4 cellular contexts compared by ENCODE assay signal in the genomic region with DNA sequence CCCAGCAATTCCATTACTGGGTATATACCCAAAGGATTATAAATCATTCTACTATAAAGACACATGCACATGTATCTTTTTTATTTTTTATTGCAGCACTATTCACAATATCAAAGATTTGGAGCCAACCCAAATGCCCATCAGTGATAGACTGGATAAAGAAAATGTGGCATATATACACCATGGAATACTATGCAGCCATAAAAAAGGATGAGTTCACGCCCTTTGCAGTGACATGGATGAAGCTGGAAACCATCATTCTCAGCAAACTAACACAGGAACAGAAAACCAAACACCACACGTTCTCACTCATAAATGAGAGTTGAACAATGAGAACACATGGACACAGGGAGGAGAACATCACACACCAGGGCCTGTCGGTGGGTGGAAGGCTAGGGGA.
A peak's percentile ranks its signal among the peaks of the same experiment; 100 is the strongest.
DNase-seq lines count a peak whose midpoint lies in the region; ATAC-seq, FAIRE-seq and TF ChIP-seq lines count a peak whose summit lies in the region.
"Not testable (repeated sequence)": the region's sequence is repeated elsewhere in the genome, so short reads cannot be mapped to it uniquely, and the experiment has no call there.

No MANE protein-coding gene starts in this region.

- H3K4me2 ChIP-seq in K562 (ENCODE audit: insufficient read depth, low read length), result not testable (repeated sequence)

- TF ChIP-seq EP300 in K562 (IDR thresholded peaks at IDR 0.05; ENCODE audit: low read length), result not testable (repeated sequence)

- WGBS in K562 (ENCODE audit: insufficient coverage, low coverage, missing lambda C conversion rate), result 10% methylated on average over 1 of the region's 3 CpGs

- not testable (repeated sequence) for BruUV-seq in K562 (replicated peaks; lab: Mats Ljungman, UMichigan)

- H2AFZ ChIP-seq in K562 (ENCODE audit: low read depth, low read length), result not testable (repeated sequence)

- H3K4me1 ChIP-seq in HEK293 (ENCODE audit: control insufficient read depth, insufficient read depth, low read length); K562 (replicated peaks in 1 of 2; ENCODE audit: control insufficient read depth in 2 of 2, insufficient read depth in 2 of 2, low read length in 2 of 2): not testable (repeated sequence)

- H3K27me3 Mint-ChIP-seq in T-helper 1 cell treated with Interleukin-12 subunit alpha and Interleukin-12 subunit beta and Interleukin-4 antibody, amounts not matched to agents 30 μg/mL and 1 μg/mL, for 36 hours (ENCODE audit: low read depth); activated CD4-positive, alpha-beta T cell treated with anti-CD3 and anti-CD28 coated beads, Interleukin-2, amount 10 ng/mL, durations not matched to agents 7 days and 5 days: not testable (repeated sequence)

- in situ Hi-C loops in K562 (cut with MboI), result not testable (repeated sequence)

- H3K4me3 ChIP-seq in HEK293 (ENCODE audit: low read depth, low read length); K562: not testable (repeated sequence)

- not testable (repeated sequence) for H3K27ac ChIP-seq in HEK293 (ENCODE audit: extremely low read depth, low read depth, low read length); K562 (ENCODE audit: extremely low read depth, low read depth, low read length)

- ATAC-seq in K562, result not testable (repeated sequence)

- intact Hi-C loops in K562 (cut with micrococcal nuclease), result not testable (repeated sequence)

- FAIRE-seq in K562 (lab: Jason Lieb, UNC), result not testable (repeated sequence)

- TF ChIP-seq POLR2A in K562 (conservative IDR thresholded peaks at IDR 0.05), result not testable (repeated sequence)

- peak overlapping the region; percentile 34 for H3K27ac Mint-ChIP-seq in T-helper 1 cell treated with Interleukin-12 subunit alpha and Interleukin-12 subunit beta and Interleukin-4 antibody, amounts not matched to agents 30 μg/mL and 1 μg/mL, for 36 hours
- H3K27ac Mint-ChIP-seq in activated CD4-positive, alpha-beta T cell treated with anti-CD3 and anti-CD28 coated beads, Interleukin-2, amount 10 ng/mL, durations not matched to agents 7 days and 5 days, result peak overlapping the region; percentile 73

- H3K27me3 ChIP-seq in K562 (ENCODE audit: control insufficient read depth in 2 of 2, insufficient read depth in 2 of 2, low read length in 2 of 2), result not testable (repeated sequence)

- H3K4me3 Mint-ChIP-seq in T-helper 1 cell treated with Interleukin-12 subunit alpha and Interleukin-12 subunit beta and Interleukin-4 antibody, amounts not matched to agents 30 μg/mL and 1 μg/mL, for 36 hours; activated CD4-positive, alpha-beta T cell treated with anti-CD3 and anti-CD28 coated beads, Interleukin-2, amount 10 ng/mL, durations not matched to agents 7 days and 5 days: not testable (repeated sequence)

- TF ChIP-seq RAD21 in K562 (CRISPR knock-in tag; conservative IDR thresholded peaks at IDR 0.05 in 1 of 2, IDR thresholded peaks at IDR 0.05 in 1 of 2), result not testable (repeated sequence)

- not testable (repeated sequence) for H3K36me3 Mint-ChIP-seq in T-helper 1 cell treated with Interleukin-12 subunit alpha and Interleukin-12 subunit beta and Interleukin-4 antibody, amounts not matched to agents 30 μg/mL and 1 μg/mL, for 36 hours (ENCODE audit: low read depth); activated CD4-positive, alpha-beta T cell treated with anti-CD3 and anti-CD28 coated beads, Interleukin-2, amount 10 ng/mL, durations not matched to agents 7 days and 5 days (ENCODE audit: low read depth)

- POLR2A ChIA-PET in HEK293 (lab: Yijun Ruan, JAX); activated CD4-positive, alpha-beta T cell treated with anti-CD3 and anti-CD28 coated beads, Interleukin-2, amount 10 ng/mL, durations not matched to agents 7 days and 5 days (lab: Charles Lee); K562 (lab: Yijun Ruan, JAX): not testable (repeated sequence)

- H3K9ac ChIP-seq in K562 (ENCODE audit: insufficient read depth in 1 of 2, low read depth in 2 of 2, low read length in 2 of 2), result not testable (repeated sequence)

- H3K9me3 ChIP-seq in HEK293 (ENCODE audit: control insufficient read depth, insufficient read depth, low read depth, low read length); K562 (replicated peaks; ENCODE audit: control insufficient read depth, insufficient read depth, low read depth, low read length): not testable (repeated sequence)

- DNase-seq in activated CD4-positive, alpha-beta T cell treated with anti-CD3 and anti-CD28 coated beads, Interleukin-2, amount 10 ng/mL, durations not matched to agents 7 days and 5 days; K562 (ENCODE audit: extremely low read depth in 1 of 4, low spot score in 3 of 4): not testable (repeated sequence)

- not testable (repeated sequence) for H4K20me1 ChIP-seq in K562 (replicated peaks; ENCODE audit: control insufficient read depth, insufficient read depth, low read length)

- not testable (repeated sequence) for H3K79me2 ChIP-seq in K562 (ENCODE audit: control insufficient read depth, insufficient read depth, low read length)

- CTCF ChIA-PET in HEK293 (lab: Yijun Ruan, JAX), result interaction anchor here (0.6 kb wide), 1 partner anchor 12 kb away, joined by 3 read pairs; no protein-coding TSS in a partner anchor
- CTCF ChIA-PET in activated CD4-positive, alpha-beta T cell treated with anti-CD3 and anti-CD28 coated beads, Interleukin-2, amount 10 ng/mL, durations not matched to agents 7 days and 5 days (lab: Charles Lee); K562 (lab: Yijun Ruan, JAX; ENCODE audit: low intra/inter-chr PET ratio): not testable (repeated sequence)

- not testable (repeated sequence) for H3K4me1 Mint-ChIP-seq in T-helper 1 cell treated with Interleukin-12 subunit alpha and Interleukin-12 subunit beta and Interleukin-4 antibody, amounts not matched to agents 30 μg/mL and 1 μg/mL, for 36 hours (ENCODE audit: low read depth); activated CD4-positive, alpha-beta T cell treated with anti-CD3 and anti-CD28 coated beads, Interleukin-2, amount 10 ng/mL, durations not matched to agents 7 days and 5 days

- H3K36me3 ChIP-seq in HEK293 (ENCODE audit: control insufficient read depth in 2 of 2, insufficient read depth in 1 of 2, low read length in 2 of 2); K562 (ENCODE audit: control insufficient read depth, insufficient read depth, low read length): not testable (repeated sequence)

- H3K9me3 Mint-ChIP-seq in T-helper 1 cell treated with Interleukin-12 subunit alpha and Interleukin-12 subunit beta and Interleukin-4 antibody, amounts not matched to agents 30 μg/mL and 1 μg/mL, for 36 hours; activated CD4-positive, alpha-beta T cell treated with anti-CD3 and anti-CD28 coated beads, Interleukin-2, amount 10 ng/mL, durations not matched to agents 7 days and 5 days: not testable (repeated sequence)

- TF ChIP-seq CTCF in HEK293 (tag by site-specific recombination; IDR thresholded peaks at IDR 0.05); K562 (IDR thresholded peaks at IDR 0.05 in 2 of 3, conservative IDR thresholded peaks at IDR 0.05 in 1 of 3; ENCODE audit: insufficient read depth in 2 of 3, low read depth in 1 of 3, low read length in 3 of 3): not testable (repeated sequence)

- not testable (repeated sequence) for H3K9me1 ChIP-seq in K562 (ENCODE audit: control insufficient read depth, insufficient read depth, low read length)

TF ChIP-seq in HEK293, 187 proteins besides CTCF, POLR2A, EP300 and RAD21:
- peak; percentile 84 for TF ChIP-seq ZNF146 (tag by site-specific recombination; IDR thresholded peaks at IDR 0.05)
- TF ChIP-seq, protein P1, sequence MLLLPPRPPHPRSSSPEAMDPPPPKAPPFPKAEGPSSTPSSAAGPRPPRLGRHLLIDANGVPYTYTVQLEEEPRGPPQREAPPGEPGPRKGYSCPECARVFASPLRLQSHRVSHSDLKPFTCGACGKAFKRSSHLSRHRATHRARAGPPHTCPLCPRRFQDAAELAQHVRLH (tag by site-specific recombination; IDR thresholded peaks at IDR 0.05), result 0 out of 2 replicates have a peak, but pooled peaks have one; percentile 49

TF ChIP-seq in K562, 482 proteins besides CTCF, POLR2A, EP300 and RAD21:
- TF ChIP-seq ZNF146 (CRISPR knock-in tag; IDR thresholded peaks at IDR 0.05; ENCODE audit: unreplicated experiment), result peak; percentile 56
